In genomic region chr13:73913043-73913740, GRCh38 we compare ENCODE assay signal across 10 cellular contexts.
A peak's percentile ranks its signal among the peaks of the same experiment; 100 is the strongest.
DNase-seq lines count a peak whose midpoint lies in the region; ATAC-seq, FAIRE-seq and TF ChIP-seq lines count a peak whose summit lies in the region.
"Had no signal": no experiment of that assay in that cellular context is flagged by ENCODE, and none has a peak within 500 bp of the region (broad histone marks: within the 10 kb centered on the region; RNA-seq: fewer than 3 reads in every experiment).

No MANE protein-coding gene starts in this region.

- H3K18ac ChIP-seq in mesendoderm (ENCODE audit: low read length), result no peak overlapping the region

- no peak for ATAC-seq in CD4-positive, alpha-beta T cell (ENCODE audit: poor library complexity)
- peak; percentile 57 for ATAC-seq in GM21515 (IDR thresholded peaks at IDR 0.05; ENCODE audit: unreplicated experiment)
- ATAC-seq in GM18505 (IDR thresholded peaks at IDR 0.05; ENCODE audit: unreplicated experiment), result no peak
- ATAC-seq in GM19324 (IDR thresholded peaks at IDR 0.05; ENCODE audit: low FRiP score, unreplicated experiment), result no peak

- no peak overlapping the region for H3K27ac ChIP-seq in CD4-positive, alpha-beta T cell (ENCODE audit: low read depth, low read length)
- H3K27ac ChIP-seq in mesendoderm (ENCODE audit: low read depth, low read length), result peak overlapping the region; percentile 38

- no peak for TF ChIP-seq CTCF in CD4-positive, alpha-beta T cell (IDR thresholded peaks at IDR 0.05)
- TF ChIP-seq CTCF in astrocyte of the spinal cord (IDR thresholded peaks at IDR 0.05; ENCODE audit: low read depth, low read length), result no peak
- no peak for TF ChIP-seq CTCF in D721Med (IDR thresholded peaks at IDR 0.05; ENCODE audit: insufficient read depth, missing control alignments)

- H3K9ac ChIP-seq in mesendoderm (ENCODE audit: low read length), result no peak overlapping the region

- intact Hi-C loops in CD4-positive, alpha-beta T cell (cut with DNase I, micrococcal nuclease), result no loop called here

- no peaks in the 10 kb centered on the region for H3K36me3 Mint-ChIP-seq in CD4-positive, alpha-beta T cell (ENCODE audit: low read depth)

- H3K27me3 Mint-ChIP-seq in CD4-positive, alpha-beta T cell, result no peaks in the 10 kb centered on the region

- in situ Hi-C loops in astrocyte of the spinal cord (cut with HindIII; ENCODE audit: low sequenced_read_pairs), result no loop called here

- peak overlapping the region; percentile 25 for H3K56ac ChIP-seq in mesendoderm (ENCODE audit: low read length)

- H3K4me1 ChIP-seq in mesendoderm (ENCODE audit: control insufficient read depth, low read depth, low read length), result peaks cover 12% of the 10 kb centered on the region

- H2BK15ac ChIP-seq in mesendoderm (replicated peaks; ENCODE audit: low read depth), result no peak overlapping the region

- no peak overlapping the region for H2AK5ac ChIP-seq in mesendoderm (ENCODE audit: low read length)

- CTCF ChIA-PET in CD4-positive, alpha-beta T cell (lab: Charles Lee), result no interaction called here

- H3K4me3 ChIP-seq in astrocyte of the spinal cord (ENCODE audit: low read depth, low read length) (no peak overlapping the region), mesendoderm (ENCODE audit: low read length) (no peak overlapping the region)
- H3K4me3 ChIP-seq: dorsolateral prefrontal cortex had no signal

- no peak overlapping the region for H4K8ac ChIP-seq in mesendoderm (ENCODE audit: low read depth, low read length)

- no peak for DNase-seq in CD4-positive, alpha-beta T cell
- DNase-seq in astrocyte of the spinal cord (ENCODE audit: low read depth, low spot score) (peak; percentile 47), mesendoderm (peak; percentile 76), D721Med (ENCODE audit: insufficient read length, low spot score) (no peak), SHP77 (lab: John Stamatoyannopoulos, UW) (no peak)
- DNase-seq: NCI-H774 had no signal

- H3K9me3 ChIP-seq in CD4-positive, alpha-beta T cell (ENCODE audit: control insufficient read depth, low read length), result no peaks in the 10 kb centered on the region

- peak overlapping the region; percentile 13 for H3K27ac Mint-ChIP-seq in CD4-positive, alpha-beta T cell

- H3K4me1 Mint-ChIP-seq in CD4-positive, alpha-beta T cell (ENCODE audit: low read depth), result peaks cover 71% of the 10 kb centered on the region

- POLR2A ChIA-PET in CD4-positive, alpha-beta T cell (lab: Charles Lee), result interaction anchor here (1.4 kb wide), 1 partner anchor 17 kb away, joined by 3 read pairs; no protein-coding TSS in a partner anchor

- H3K23ac ChIP-seq in mesendoderm (ENCODE audit: low read length), result no peak overlapping the region

- FAIRE-seq in D721Med (lab: Jason Lieb, UNC), result no peak

- no peak overlapping the region for H3K4me2 ChIP-seq in mesendoderm (ENCODE audit: low read length)

- no peaks in the 10 kb centered on the region for H3K9me3 Mint-ChIP-seq in CD4-positive, alpha-beta T cell

- H2BK120ac ChIP-seq in mesendoderm (ENCODE audit: low read depth, low read length), result no peak overlapping the region

- no peaks in the 10 kb centered on the region for H3K36me3 ChIP-seq in mesendoderm (ENCODE audit: control insufficient read depth, insufficient read depth, low read length)

- H4K5ac ChIP-seq in mesendoderm (ENCODE audit: low read length), result no peak overlapping the region

- no peak for TF ChIP-seq POLR2A in GM18505 (IDR thresholded peaks at IDR 0.05; ENCODE audit: borderline replicate concordance, extremely low read depth, insufficient read depth, insufficient read length)

- H3K27me3 ChIP-seq in CD4-positive, alpha-beta T cell (ENCODE audit: control insufficient read depth, insufficient read depth, low read length), result no peaks in the 10 kb centered on the region
- no peaks in the 10 kb centered on the region for H3K27me3 ChIP-seq in mesendoderm (ENCODE audit: insufficient read depth, low read length, poor library complexity)
- H3K27me3 ChIP-seq: dorsolateral prefrontal cortex had no signal

- no peak overlapping the region for H2BK5ac ChIP-seq in mesendoderm (ENCODE audit: low read length)

- H3K79me1 ChIP-seq in mesendoderm (ENCODE audit: low read length), result no peaks in the 10 kb centered on the region

- no peaks in the 10 kb centered on the region for H3K79me2 ChIP-seq in mesendoderm (ENCODE audit: control insufficient read depth, insufficient read depth, low read length)

- WGBS in mesendoderm (ENCODE audit: extremely low coverage, insufficient coverage, low lambda C conversion rate), result no CpG with 5 or more reads among the region's 6 CpGs

- no peak overlapping the region for H3K4me3 Mint-ChIP-seq in CD4-positive, alpha-beta T cell

- H3K4ac ChIP-seq in mesendoderm (ENCODE audit: low read depth, low read length), result no peak overlapping the region

Comparison
In these comparisons a context has a peak if more than half of its experiments do, and no peak if none do; other contexts are left out.
1. DNase-seq: peak in astrocyte of the spinal cord (single experiment) and mesendoderm (single experiment); none in CD4-positive, alpha-beta T cell (0 of 10), D721Med (single experiment) and SHP77 (0 of 2).